28 cellular contexts compared by ENCODE assay signal in the genomic region with DNA sequence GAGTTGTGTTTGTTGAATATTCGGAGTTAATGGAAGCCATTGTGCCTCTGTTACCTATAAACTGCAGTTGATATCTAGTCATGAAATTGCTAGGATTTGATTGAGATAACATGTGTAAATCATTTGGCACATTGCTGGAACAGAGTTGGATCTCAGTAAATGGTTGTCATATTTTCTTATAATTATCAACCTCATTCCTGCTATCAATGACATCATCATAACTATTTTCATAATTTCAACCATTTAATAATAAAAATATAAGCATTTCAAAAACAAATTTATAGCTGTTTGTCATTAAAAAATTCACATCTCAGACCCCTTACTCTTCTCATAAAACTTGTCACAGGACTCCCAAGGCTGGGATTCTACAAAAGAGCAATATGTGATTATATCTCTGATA.
"Had no signal": no experiment of that assay in that cellular context is flagged by ENCODE, and none has a peak within 500 bp of the region (broad histone marks: within the 10 kb centered on the region; RNA-seq: fewer than 3 reads in every experiment).

No MANE protein-coding gene starts in this region.

- ATAC-seq: naive thymus-derived CD4-positive, alpha-beta T cell; natural killer cell; psoas muscle; right cardiac atrium; sciatic nerve; stimulated activated memory B cell treated with anti-CD40 and anti-IgM and Interleukin-4, amounts not matched to agents 10 μg/mL and 1 μg/mL and 100 μg/mL, for 72 hours; stimulated activated naive CD8-positive, alpha-beta T cell treated with anti-CD3 and anti-CD28 coated beads, Interleukin-15, amount 100 ng/mL, for 72 hours; stimulated activated naive CD8-positive, alpha-beta T cell treated with anti-CD3 and anti-CD28 coated beads, Interleukin-15, Interleukin-2, amounts not matched to agents 100 U/mL and 50 U/mL, for 24 hours had no signal

- H3K4me1 ChIP-seq: neural progenitor cell, psoas muscle, spleen, thyroid gland, tibial nerve, upper lobe of left lung had no signal

- H3K4me2 ChIP-seq: neural progenitor cell, smooth muscle cell had no signal

- H3K4me3 ChIP-seq: neural progenitor cell, ovary, psoas muscle, skin epidermis, smooth muscle cell, spleen, thoracic aorta, thyroid gland, tibial nerve, upper lobe of left lung had no signal

- H3K27ac ChIP-seq: neural progenitor cell, ovary, psoas muscle, skin epidermis, spleen, thoracic aorta, thyroid gland, tibial nerve, upper lobe of left lung had no signal

- H3K9me3 ChIP-seq: ovary, psoas muscle, spleen, thoracic aorta, thyroid gland, tibial nerve, upper lobe of left lung had no signal

- FAIRE-seq: urothelium cell line had no signal

- H3K79me2 ChIP-seq: parathyroid adenoma had no signal

- H2AFZ ChIP-seq: neural progenitor cell, parathyroid adenoma had no signal

- H3K36me3 ChIP-seq: neural progenitor cell, ovary, spleen, thoracic aorta, thyroid gland, tibial nerve, upper lobe of left lung had no signal

- H3K27me3 ChIP-seq: neural progenitor cell, ovary, spleen, thyroid gland, tibial nerve, upper lobe of left lung had no signal

- H3K9ac ChIP-seq: neural progenitor cell, parathyroid adenoma had no signal

- DNase-seq: naive thymus-derived CD4-positive, alpha-beta T cell; natural killer cell; occipital lobe; ovary; posterior cingulate gyrus; psoas muscle; right cardiac atrium; spleen; stimulated activated CD4-positive, alpha-beta T cell treated with anti-CD3 and anti-CD28 coated beads, Interleukin-12 subunit alpha, Interleukin-12 subunit beta, amount 100 ng/mL, for 4 hours; stimulated activated CD4-positive, alpha-beta T cell treated with anti-CD3 and anti-CD28 coated beads, Interleukin-1b, Interleukin-23, amount 100 ng/mL, for 48 hours; stimulated activated CD4-positive, alpha-beta T cell treated with anti-CD3 and anti-CD28 coated beads, Interleukin-4, amount 100 ng/mL, for 1 hour; stimulated activated CD4-positive, alpha-beta T cell treated with anti-CD3 and anti-CD28 coated beads, Interleukin-4, amount 100 ng/mL, for 4 hours; stimulated activated CD8-positive, alpha-beta memory T cell treated with anti-CD3 and anti-CD28 coated beads, Interleukin-4, amount 100 ng/mL, for 48 hours; stimulated activated naive CD4-positive, alpha-beta T cell; stimulated activated naive CD8-positive, alpha-beta T cell treated with anti-CD3 and anti-CD28 coated beads, Interleukin-15, amount 100 ng/mL, for 72 hours; stimulated activated naive CD8-positive, alpha-beta T cell treated with anti-CD3 and anti-CD28 coated beads, Interleukin-15, Interleukin-2, amounts not matched to agents 100 U/mL and 50 U/mL, for 24 hours; thyroid gland; trophoblast cell; upper lobe of left lung had no signal
